Comparison of ENCODE assay signal across 1 cellular context in genomic region chr19:49710372-49710951, GRCh38.
TF ChIP-seq lines count a peak whose summit lies in the region.

No MANE protein-coding gene starts in this region.

TF ChIP-seq in K562, 482 proteins besides CTCF, POLR2A, EP300 and RAD21 (continues in another document):
- TF ChIP-seq GABPA (tag; conservative IDR thresholded peaks at IDR 0.05; ENCODE audit: low read depth) (no peak), TCF3 (CRISPR knock-in tag; IDR thresholded peaks at IDR 0.05) (peak; percentile 24; the same call in 1 of the 2 replicates), HSF4 (CRISPR knock-in tag; IDR thresholded peaks at IDR 0.05; ENCODE audit: borderline replicate concordance) (no peak), E4F1 (CRISPR knock-in tag; IDR thresholded peaks at IDR 0.05; ENCODE audit: borderline replicate concordance) (no peak), ZNF696 (CRISPR knock-in tag; conservative IDR thresholded peaks at IDR 0.05) (no peak), ATF2 (CRISPR knock-in tag; IDR thresholded peaks at IDR 0.05) (no peak), ZNF449 (CRISPR knock-in tag; IDR thresholded peaks at IDR 0.05) (no peak), KLF10 (CRISPR knock-in tag; IDR thresholded peaks at IDR 0.05) (no peak), ZNF512 (tag; IDR thresholded peaks at IDR 0.05) (no peak), NCOR1 (IDR thresholded peaks at IDR 0.05) (no peak), MEIS2 (IDR thresholded peaks at IDR 0.05; ENCODE audit: partially characterized antibody) (peak; percentile 34), E2F5 (CRISPR knock-in tag; IDR thresholded peaks at IDR 0.05) (no peak), NUFIP1 (IDR thresholded peaks at IDR 0.05; ENCODE audit: partially characterized antibody) (no peak), TEAD4 (IDR thresholded peaks at IDR 0.05; ENCODE audit: low read length) (no peak), TEAD4 (CRISPR knock-in tag; IDR thresholded peaks at IDR 0.05; ENCODE audit: borderline replicate concordance) (no peak), MCM2 (IDR thresholded peaks at IDR 0.05; ENCODE audit: low read depth) (no peak), RBFOX2 (IDR thresholded peaks at IDR 0.05; ENCODE audit: low read depth, low read length) (0 out of 2 replicates have a peak, but pooled peaks have one; percentile 20), THRB (CRISPR knock-in tag; conservative IDR thresholded peaks at IDR 0.05) (no peak), ZNF507 (tag; conservative IDR thresholded peaks at IDR 0.05) (no peak), LEF1 (IDR thresholded peaks at IDR 0.05) (no peak), ARNT (IDR thresholded peaks at IDR 0.05) (no peak), FOSL1 (tag; conservative IDR thresholded peaks at IDR 0.05) (0 out of 2 replicates have a peak, but pooled peaks have one; percentile 18), GTF2E2 (tag; IDR thresholded peaks at IDR 0.05) (0 out of 2 replicates have a peak, but pooled peaks have one; percentile 35), ZZZ3 (IDR thresholded peaks at IDR 0.05) (no peak), ESRRB (CRISPR knock-in tag; IDR thresholded peaks at IDR 0.05; ENCODE audit: borderline replicate concordance) (no peak), TRIM24 (IDR thresholded peaks at IDR 0.05) (no peak), PHB (CRISPR knock-in tag; IDR thresholded peaks at IDR 0.05) (no peak), RBM39 (optimal IDR thresholded peaks at IDR 0.05; ENCODE audit: low read depth, low read length) (no peak), MEF2D (tag; conservative IDR thresholded peaks at IDR 0.05; ENCODE audit: low read depth) (no peak), PTRF (tag; IDR thresholded peaks at IDR 0.05) (no peak), POU5F1 (IDR thresholded peaks at IDR 0.05; ENCODE audit: borderline replicate concordance, low read depth, low read length, partially characterized antibody) (no peak), VEZF1 (CRISPR knock-in tag; IDR thresholded peaks at IDR 0.05) (no peak), MTA1 (IDR thresholded peaks at IDR 0.05; ENCODE audit: borderline replicate concordance) (no peak), DLX4 (CRISPR knock-in tag; IDR thresholded peaks at IDR 0.05) (no peak), ZNF57 (CRISPR knock-in tag; IDR thresholded peaks at IDR 0.05) (no peak), ZFP30 (CRISPR knock-in tag; IDR thresholded peaks at IDR 0.05; ENCODE audit: borderline replicate concordance) (no peak), ZNF282 (CRISPR knock-in tag; IDR thresholded peaks at IDR 0.05) (no peak), ZNF79 (CRISPR knock-in tag; IDR thresholded peaks at IDR 0.05; ENCODE audit: low read depth) (no peak), BRD9 (IDR thresholded peaks at IDR 0.05; ENCODE audit: low read depth, partially characterized antibody) (no peak), MAFF (IDR thresholded peaks at IDR 0.05; ENCODE audit: low read length) (no peak), BHLHE40 (IDR thresholded peaks at IDR 0.05; ENCODE audit: low read length) (peak; percentile 25; the same call in 1 of the 2 replicates), CREB1 (IDR thresholded peaks at IDR 0.05) (no peak), CREB1 (CRISPR knock-in tag; IDR thresholded peaks at IDR 0.05) (no peak), KDM4B (IDR thresholded peaks at IDR 0.05; ENCODE audit: borderline replicate concordance in 2 of 2, low read depth in 1 of 2) (no peak), EHMT2 (IDR thresholded peaks at IDR 0.05) (peak; percentile 55; the same call in 1 of the 2 replicates), FOXP1 (CRISPR knock-in tag; IDR thresholded peaks at IDR 0.05) (no peak), YY1 (IDR thresholded peaks at IDR 0.05; ENCODE audit: borderline replicate concordance in 1 of 3, control insufficient read depth in 1 of 3, extremely low read depth in 1 of 3, insufficient read depth in 3 of 3, insufficient read length in 1 of 3, insufficient replicate concordance in 2 of 3, low read depth in 1 of 3, low read length in 2 of 3) (peak; percentile 72 to 91 (median 82)), ELF2 (CRISPR knock-in tag; IDR thresholded peaks at IDR 0.05) (no peak), NFRKB (IDR thresholded peaks at IDR 0.05; ENCODE audit: low read depth) (peak; percentile 57; the same call in 1 of the 2 replicates), ZNF280B (CRISPR knock-in tag; IDR thresholded peaks at IDR 0.05) (no peak), ARID1B (IDR thresholded peaks at IDR 0.05) (peak; percentile 43; the same call in 1 of the 2 replicates), EGR1 (conservative IDR thresholded peaks at IDR 0.05) (no peak), L3MBTL2 (IDR thresholded peaks at IDR 0.05) (peak; percentile 61; the same call in 1 of the 2 replicates), TAL1 (IDR thresholded peaks at IDR 0.05) (no peak), JUND (IDR thresholded peaks at IDR 0.05; ENCODE audit: borderline replicate concordance, low read depth, low read length) (peak; percentile 66), JUND (tag; IDR thresholded peaks at IDR 0.05; ENCODE audit: borderline replicate concordance, low read depth, low read length) (peak; percentile 47; the same call in 1 of the 3 replicates), ATF3 (IDR thresholded peaks at IDR 0.05) (peak; percentile 56), ATF3 (CRISPR knock-in tag; conservative IDR thresholded peaks at IDR 0.05) (no peak), POLR3A (IDR thresholded peaks at IDR 0.05; ENCODE audit: borderline replicate concordance, extremely low read depth, insufficient read depth, insufficient read length) (no peak), MTA2 (IDR thresholded peaks at IDR 0.05; ENCODE audit: low read depth) (no peak)
